Comparison of ENCODE assay signal across 1 cellular context in genomic region chr18:10370716-10371115, GRCh38.
TF ChIP-seq lines count a peak whose summit lies in the region.

No MANE protein-coding gene starts in this region.

TF ChIP-seq in SK-N-SH treated with all-trans-retinoic acid at 6 μM for 48 hours, 23 proteins besides CTCF, POLR2A, EP300 and RAD21 (continued from another document):
- no peak for TF ChIP-seq PATZ1 (CRISPR knock-in tag; IDR thresholded peaks at IDR 0.05; ENCODE audit: borderline replicate concordance)
- no peak for TF ChIP-seq TCF4 (CRISPR knock-in tag; IDR thresholded peaks at IDR 0.05; ENCODE audit: borderline replicate concordance)
- no peak for TF ChIP-seq ZFP30 (CRISPR knock-in tag; IDR thresholded peaks at IDR 0.05)
- no peak for TF ChIP-seq POU6F1 (CRISPR knock-in tag; IDR thresholded peaks at IDR 0.05; ENCODE audit: borderline replicate concordance, low read depth)
